ENCODE assay signal across 8 cellular contexts in the genomic region with DNA sequence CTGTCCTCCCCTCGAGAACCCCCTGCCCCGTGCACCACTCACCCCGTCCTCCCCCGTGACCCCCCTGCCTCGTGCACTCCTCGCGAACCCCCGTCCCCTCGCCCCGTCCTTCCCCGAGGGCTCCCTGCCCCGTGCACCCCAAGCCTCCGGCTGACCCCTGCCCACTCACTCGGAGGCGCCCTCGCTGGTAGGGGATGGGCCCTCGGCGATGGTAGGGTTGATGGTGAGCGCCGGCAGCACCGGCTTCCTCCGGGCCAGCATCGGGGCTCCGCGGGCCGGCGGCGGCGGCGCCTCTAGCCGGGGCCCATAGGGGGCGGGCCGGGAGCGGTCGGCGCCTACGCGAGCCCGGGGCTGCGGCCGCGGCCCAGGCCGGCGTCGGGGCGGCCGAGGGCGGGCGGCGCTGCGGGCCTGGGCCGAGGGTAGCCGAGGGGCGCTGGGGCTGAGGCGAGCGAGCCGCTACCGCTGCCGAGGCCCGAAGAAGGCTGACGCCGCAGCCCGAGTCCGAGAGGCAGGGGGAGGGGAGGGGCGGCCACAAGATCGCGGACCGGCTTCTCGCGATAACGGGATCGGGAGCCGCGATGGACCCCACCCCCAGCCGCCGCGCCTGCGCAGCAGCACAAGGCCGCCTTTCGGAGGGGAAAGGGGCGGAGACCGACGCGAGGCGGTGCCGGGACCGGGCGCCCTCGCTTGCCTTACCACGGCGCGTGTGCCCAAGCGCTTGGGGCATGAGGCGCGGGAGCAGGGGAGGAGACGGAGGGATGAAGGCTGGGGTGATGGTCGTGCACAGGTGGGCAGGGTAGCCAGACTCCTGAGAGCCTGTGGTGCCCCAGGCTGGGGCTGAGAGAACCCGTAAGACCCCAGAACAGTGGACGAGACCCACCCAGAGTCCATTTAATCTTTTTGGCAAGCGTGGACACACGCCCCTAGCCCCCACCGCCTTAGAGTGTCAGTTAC. TPM values are rescaled to one million over a fixed set of nuclear protein-coding genes. Genes with fewer than 3 reads are reported as not detected.
DNase-seq lines count a peak whose midpoint lies in the region; ATAC-seq and TF ChIP-seq lines count a peak whose summit lies in the region.

MAP2K2 (minus strand) TSS at position 508 of the 954 bp plus-strand sequence; CDS start at position 261, 247 bp downstream.

- H3K4me3 ChIP-seq in suprapubic skin = peak within 1 kb of the TSS; percentile 79

- H3K4me3 Mint-ChIP-seq in activated naive CD4-positive, alpha-beta T cell treated with anti-CD3 and anti-CD28 coated beads, Interleukin-2, amount 50 U/mL, for 24 hours = peak within 1 kb of the TSS; percentile 98

- H3K4me1 Mint-ChIP-seq in activated naive CD4-positive, alpha-beta T cell treated with anti-CD3 and anti-CD28 coated beads, Interleukin-2, amount 50 U/mL, for 24 hours = peaks cover 28% of the 10 kb centered on the region

- no peaks in the 10 kb centered on the region for H3K4me1 ChIP-seq in ES-I3 (ENCODE audit: insufficient read depth, low read length)
- H3K4me1 ChIP-seq in suprapubic skin = peaks cover 34% of the 10 kb centered on the region

- no peak for TF ChIP-seq CTCF in suprapubic skin (IDR thresholded peaks at IDR 0.05)

- no peaks in the 10 kb centered on the region for H3K27me3 Mint-ChIP-seq in activated naive CD4-positive, alpha-beta T cell treated with anti-CD3 and anti-CD28 coated beads, Interleukin-2, amount 50 U/mL, for 24 hours

- ATAC-seq in SK-N-SH treated with all-trans-retinoic acid at 6 μM for 48 hours = peak; percentile 97

- H3K9me3 Mint-ChIP-seq in activated naive CD4-positive, alpha-beta T cell treated with anti-CD3 and anti-CD28 coated beads, Interleukin-2, amount 50 U/mL, for 24 hours = no peaks in the 10 kb centered on the region

- 1% methylated on average over 56 of the region's 102 CpGs for WGBS in suprapubic skin

- peak within 1 kb of the TSS; percentile 98 for H3K27ac Mint-ChIP-seq in activated naive CD4-positive, alpha-beta T cell treated with anti-CD3 and anti-CD28 coated beads, Interleukin-2, amount 50 U/mL, for 24 hours

- peak in 1 of 2 donors; percentile 37 for TF ChIP-seq POLR2A in suprapubic skin (IDR thresholded peaks at IDR 0.05)

- no peaks in the 10 kb centered on the region for H3K27me3 ChIP-seq in suprapubic skin

- no peaks in the 10 kb centered on the region for H3K36me3 Mint-ChIP-seq in activated naive CD4-positive, alpha-beta T cell treated with anti-CD3 and anti-CD28 coated beads, Interleukin-2, amount 50 U/mL, for 24 hours

- peak; percentile 86 for DNase-seq in HCEC 1CT
- peak; percentile 88 for DNase-seq in NCI-H1048 (lab: John Stamatoyannopoulos, UW)
- DNase-seq in globus pallidus (ENCODE audit: low spot score) = peak; percentile 93
- DNase-seq in occipital lobe (lab: John Stamatoyannopoulos, UW) = peak; percentile 93
- peak; percentile 96 to 97 for DNase-seq in suprapubic skin (ENCODE audit: low spot score in 2 of 2)

- H3K9ac ChIP-seq in ES-I3 (ENCODE audit: low read depth, low read length) = peak within 1 kb of the TSS; percentile 76

- TF ChIP-seq EP300 in suprapubic skin (IDR thresholded peaks at IDR 0.05) = no peak

- H3K9me3 ChIP-seq in ES-I3 (ENCODE audit: control insufficient read depth, insufficient read depth, low read length) (no peaks in the 10 kb centered on the region), suprapubic skin (no peaks in the 10 kb centered on the region)

- H3K36me3 ChIP-seq in ES-I3 (ENCODE audit: insufficient read depth, low read length) (peaks cover 3% of the 10 kb centered on the region; the same call in 1 of the 2 replicates), suprapubic skin (no peaks in the 10 kb centered on the region)

- peak within 1 kb of the TSS; percentile 64 for H3K27ac ChIP-seq in suprapubic skin

TF ChIP-seq in SK-N-SH treated with all-trans-retinoic acid at 6 μM for 48 hours, 23 proteins besides CTCF, POLR2A, EP300 and RAD21:
- TF ChIP-seq ZNF565 (CRISPR knock-in tag; conservative IDR thresholded peaks at IDR 0.05; ENCODE audit: low read depth) (no peak), TOX (CRISPR knock-in tag; IDR thresholded peaks at IDR 0.05; ENCODE audit: borderline replicate concordance) (no peak), RARB (CRISPR knock-in tag; IDR thresholded peaks at IDR 0.05) (no peak), SNAI2 (CRISPR knock-in tag; IDR thresholded peaks at IDR 0.05) (no peak), PPARA (CRISPR knock-in tag; IDR thresholded peaks at IDR 0.05; ENCODE audit: borderline replicate concordance) (no peak)

RNA-seq across cellular contexts. Expression of gene MAP2K2, which starts in this region (rescaled TPM):
- total RNA-seq in occipital lobe (61.3 TPM), suprapubic skin (100 to 1,000 TPM in 1 of 4 donors, 10 to 100 TPM in 3; 88.0 to 103 (median 95.0) TPM)

Comparison
In these comparisons a context has a peak if more than half of its experiments do, and no peak if none do; other contexts are left out.
1. Peak in every context shown above with its lines: DNase-seq, ATAC-seq, H3K4me3 ChIP-seq and H3K27ac ChIP-seq.